26 cellular contexts compared by ENCODE assay signal in genomic region chr13:96273196-96273595, GRCh38.
DNase-seq lines count a peak whose midpoint lies in the region; ATAC-seq, FAIRE-seq and TF ChIP-seq lines count a peak whose summit lies in the region.
"Had no signal": no experiment of that assay in that cellular context is flagged by ENCODE, and none has a peak within 500 bp of the region (broad histone marks: within the 10 kb centered on the region; RNA-seq: fewer than 3 reads in every experiment).

No MANE protein-coding gene starts in this region.

- H3K9me3 Mint-ChIP-seq in GM23338, result no peaks in the 10 kb centered on the region
- H3K9me3 Mint-ChIP-seq: CD4-positive, alpha-beta T cell had no signal

- no peaks in the 10 kb centered on the region for H4K20me1 ChIP-seq in GM23338 (replicated peaks; ENCODE audit: insufficient read depth)
- H4K20me1 ChIP-seq: BLaER1 treated with 17β-estradiol and CSF1 and Interleukin-3, amounts not matched to agents 10 nM and 100 nM had no signal

- TF ChIP-seq POLR2A in transverse colon (IDR thresholded peaks at IDR 0.05), result no peak

- POLR2A ChIA-PET in A673 (lab: Charles Lee; ENCODE audit: low non-redundant PET), result no interaction called here

- H3K4me3 Mint-ChIP-seq in GM23338, result no peak overlapping the region
- H3K4me3 Mint-ChIP-seq: B cell; CD4-positive, alpha-beta T cell; CD8-positive, alpha-beta T cell had no signal

- H3K4me2 ChIP-seq in GM23338, result no peak overlapping the region
- H3K4me2 ChIP-seq: BLaER1 treated with 17β-estradiol and CSF1 and Interleukin-3, amounts not matched to agents 10 nM and 100 nM had no signal

- H3K27me3 ChIP-seq in GM23338 (ENCODE audit: insufficient read depth) (no peaks in the 10 kb centered on the region), A673 (replicated peaks; ENCODE audit: insufficient read depth, low read depth, low read length, poor library complexity) (no peaks in the 10 kb centered on the region), transverse colon (no peaks in the 10 kb centered on the region)
- H3K27me3 ChIP-seq: BLaER1 treated with 17β-estradiol and CSF1 and Interleukin-3, amounts not matched to agents 10 nM and 100 nM had no signal

- H3K36me3 ChIP-seq in GM23338 (ENCODE audit: insufficient read depth), result no peaks in the 10 kb centered on the region
- no peaks in the 10 kb centered on the region for H3K36me3 ChIP-seq in A673 (ENCODE audit: insufficient read depth, low read length, poor library complexity, severe bottlenecking)
- no peaks in the 10 kb centered on the region for H3K36me3 ChIP-seq in transverse colon
- H3K36me3 ChIP-seq: BLaER1 treated with 17β-estradiol and CSF1 and Interleukin-3, amounts not matched to agents 10 nM and 100 nM had no signal

- H3K4me3 ChIP-seq in GM23338 (no peak overlapping the region), A673 (ENCODE audit: low read depth, low read length, poor library complexity, severe bottlenecking) (no peak overlapping the region), transverse colon (no peak overlapping the region)
- H3K4me3 ChIP-seq: BLaER1 treated with 17β-estradiol and CSF1 and Interleukin-3, amounts not matched to agents 10 nM and 100 nM; GM12878 had no signal

- no peaks in the 10 kb centered on the region for H3K79me2 ChIP-seq in GM23338 (replicated peaks; ENCODE audit: insufficient read depth)

- H3K27ac ChIP-seq in GM23338 (ENCODE audit: low read depth) (no peak overlapping the region), A673 (ENCODE audit: low read depth, low read length, poor library complexity, severe bottlenecking) (no peak overlapping the region), transverse colon (no peak overlapping the region)
- H3K27ac ChIP-seq: BLaER1 treated with 17β-estradiol and CSF1 and Interleukin-3, amounts not matched to agents 10 nM and 100 nM; C4-2B had no signal

- no peak for TF ChIP-seq CTCF in GM23338 (conservative IDR thresholded peaks at IDR 0.05; ENCODE audit: low read depth in 2 of 2)
- no peak for TF ChIP-seq CTCF in A673 (conservative IDR thresholded peaks at IDR 0.05; ENCODE audit: low read depth, low read length)
- TF ChIP-seq CTCF in transverse colon (IDR thresholded peaks at IDR 0.05), result no peak

- no peaks in the 10 kb centered on the region for H3K36me3 Mint-ChIP-seq in GM23338 (ENCODE audit: low read depth)
- H3K36me3 Mint-ChIP-seq: CD8-positive, alpha-beta T cell had no signal

- DNase-seq in Caki2 (ENCODE audit: low read depth) (peak; percentile 94), GM23338 (ENCODE audit: low spot score) (no peak), NCI-H345 (lab: John Stamatoyannopoulos, UW) (peak; percentile 22), SW480 (ENCODE audit: low spot score) (no peak), A673 (ENCODE audit: low spot score) (no peak), NCI-H748 (lab: John Stamatoyannopoulos, UW; ENCODE audit: unreplicated experiment) (no peak), transverse colon (no peak)
- DNase-seq: 8988T; AML-193; Caco-2; CD4-positive, alpha-beta T cell; CD8-positive, alpha-beta T cell; DMS 273 treated with DMSO at 0.1 percent for 48 hours; DMS153; DMS79; DND-41; EL; GDM1 had no signal

- no peaks in the 10 kb centered on the region for H3F3A ChIP-seq in GM23338 (replicated peaks; ENCODE audit: low read depth)

- H3K27me3 Mint-ChIP-seq in GM23338 (ENCODE audit: insufficient read depth, low read depth, poor library complexity), result peaks cover 1% of the 10 kb centered on the region
- H3K27me3 Mint-ChIP-seq: B cell; CD4-positive, alpha-beta T cell had no signal

- ATAC-seq in GM23338, result no peak
- ATAC-seq: CD8-positive, alpha-beta T cell; GM12878 had no signal

- intact Hi-C loops in A673 (cut with micrococcal nuclease; ENCODE audit: unreplicated experiment) (no loop called here), transverse colon (cut with DNase I; ENCODE audit: low total_unique reads) (no loop called here)

- H3K4me1 ChIP-seq in GM23338 (ENCODE audit: insufficient read depth) (peaks cover 15% of the 10 kb centered on the region; the same call in 1 of the 2 replicates), A673 (ENCODE audit: insufficient read depth, low read length, poor library complexity, severe bottlenecking) (no peaks in the 10 kb centered on the region), transverse colon (no peaks in the 10 kb centered on the region)
- H3K4me1 ChIP-seq: Caco-2 had no signal

- no peak overlapping the region for H3K27ac Mint-ChIP-seq in GM23338
- H3K27ac Mint-ChIP-seq: B cell; CD4-positive, alpha-beta T cell; CD8-positive, alpha-beta T cell had no signal

- peak; percentile 30 for FAIRE-seq in islet of Langerhans (lab: Jason Lieb, UNC)
- FAIRE-seq: A204.1, GM12878, GM12892, GM18507 had no signal

- H3K9me3 ChIP-seq in A673 (ENCODE audit: low read depth, low read length, poor library complexity, severe bottlenecking), result no peaks in the 10 kb centered on the region
- no peaks in the 10 kb centered on the region for H3K9me3 ChIP-seq in transverse colon
- H3K9me3 ChIP-seq: Caco-2 had no signal

- H3K4me1 Mint-ChIP-seq in GM23338, result peaks cover 11% of the 10 kb centered on the region; the same call in 2 of the 3 replicates
- H3K4me1 Mint-ChIP-seq: B cell had no signal

- TF ChIP-seq EP300 in transverse colon (IDR thresholded peaks at IDR 0.05; ENCODE audit: low read depth), result no peak

- no TSS peak for BruUV-seq in A673 (replicated peaks; lab: Mats Ljungman, UMichigan)

- in situ Hi-C loops in Caki2 (cut with HindIII; ENCODE audit: low pct_unique_long_range_greater_than_20kb, low sequenced_read_pairs) (no loop called here), transverse colon (cut with MboI; ENCODE audit: low pct_ligation_motif_present in 1 of 4, low pct_unique_long_range_greater_than_20kb in 1 of 4, low sequenced_read_pairs in 3 of 4) (no loop called here)

- CTCF ChIA-PET in A673 (lab: Charles Lee), result no interaction called here

- H2AFZ ChIP-seq in GM23338, result 0 out of 2 replicates have a peak overlapping the region, but pooled peaks have one; percentile 64

- 0 out of 2 replicates have a peak, but pooled peaks cover 7% of the 10 kb centered on the region for H3K9me2 ChIP-seq in GM23338 (ENCODE audit: insufficient read depth)

- WGBS in transverse colon (ENCODE audit: low coverage in 1 of 2), 2 donors, result 45 to 50% methylated on average over 1 of the region's 1 CpG

TF ChIP-seq in GM23338, 12 proteins besides CTCF, POLR2A, EP300 and RAD21 (continues in another document):
- TF ChIP-seq JUNB (IDR thresholded peaks at IDR 0.05; ENCODE audit: unreplicated experiment) (no peak), ZNF462 (CRISPR knock-in tag; IDR thresholded peaks at IDR 0.05) (no peak)

Comparison
In these comparisons a context has a peak if more than half of its experiments do, and no peak if none do; other contexts are left out.
1. DNase-seq: peak in Caki2 (single experiment) and NCI-H345 (single experiment); none in GM23338 (single experiment), SW480 (single experiment), A673 (single experiment), NCI-H748 (single experiment) and transverse colon (single experiment).